Comparison of ENCODE assay signal across 12 cellular contexts in the genomic region with DNA sequence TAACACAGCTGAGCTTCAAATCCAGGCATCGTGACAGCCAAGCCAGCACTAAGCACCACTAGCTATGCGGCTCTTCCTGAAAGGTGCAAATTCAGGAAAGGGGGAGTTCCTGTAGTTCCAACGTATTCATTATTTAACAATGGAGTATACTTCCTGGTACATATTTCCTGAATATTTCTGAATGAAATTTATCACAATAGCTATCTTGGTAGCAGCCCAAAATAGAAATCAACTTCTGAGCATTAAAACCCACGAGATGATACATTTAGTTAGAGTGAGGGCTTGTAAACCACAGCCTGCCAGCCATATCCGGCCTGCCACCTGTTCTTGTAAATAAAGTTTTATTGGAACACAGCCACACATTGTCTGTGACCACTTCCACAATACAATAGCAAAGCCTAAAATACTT.
A peak's percentile ranks its signal among the peaks of the same experiment; 100 is the strongest.
DNase-seq lines count a peak whose midpoint lies in the region; ATAC-seq and TF ChIP-seq lines count a peak whose summit lies in the region.
"Had no signal": no experiment of that assay in that cellular context is flagged by ENCODE, and none has a peak within 500 bp of the region (broad histone marks: within the 10 kb centered on the region; RNA-seq: fewer than 3 reads in every experiment).

No MANE protein-coding gene starts in this region.

- no peak for TF ChIP-seq CTCF in heart right ventricle (IDR thresholded peaks at IDR 0.05)
- no peak for TF ChIP-seq CTCF in astrocyte of the spinal cord (IDR thresholded peaks at IDR 0.05; ENCODE audit: low read depth, low read length)

- peaks cover 0 to 9% (median 0%) of the 10 kb centered on the region in 11 donors for H3K9me3 ChIP-seq in heart right ventricle
- H3K9me3 ChIP-seq: adrenal gland had no signal

- H3K27ac ChIP-seq in heart right ventricle = peak overlapping the region in 1 of 10 donors; percentile 16
- H3K27ac ChIP-seq: adrenal gland, VCaP had no signal

- ATAC-seq in heart right ventricle (peak; percentile 47 to 88 (median 74)), Right ventricle myocardium superior (ENCODE audit: poor library complexity) (no peak), GM19328 (IDR thresholded peaks at IDR 0.05; ENCODE audit: unreplicated experiment) (no peak), HG02938 (IDR thresholded peaks at IDR 0.05; ENCODE audit: unreplicated experiment) (no peak)
- ATAC-seq in stimulated activated effector memory CD8-positive, alpha-beta T cell treated with anti-CD3 and anti-CD28 coated beads, Interleukin-12 subunit alpha, Interleukin-12 subunit beta, amount 100 ng/mL, for 72 hours = peak; percentile 58
- ATAC-seq: natural killer cell had no signal

- peaks cover 0 to 29% (median 19%) of the 10 kb centered on the region in 9 donors for H3K4me1 ChIP-seq in heart right ventricle
- H3K4me1 ChIP-seq: adrenal gland had no signal

- no peak overlapping the region for H3K27ac Mint-ChIP-seq in stimulated activated effector memory CD8-positive, alpha-beta T cell treated with anti-CD3 and anti-CD28 coated beads, Interleukin-12 subunit alpha, Interleukin-12 subunit beta, amount 100 ng/mL, for 72 hours
- H3K27ac Mint-ChIP-seq: natural killer cell had no signal

- no peaks in the 10 kb centered on the region for H3K27me3 ChIP-seq in heart right ventricle
- H3K27me3 ChIP-seq: adrenal gland had no signal

- intact Hi-C loops in heart right ventricle (cut with DNase I) (no loop called here), Right ventricle myocardium superior (cut with DNase I) (no loop called here)

- no peak overlapping the region for H3K4me3 ChIP-seq in heart right ventricle
- H3K4me3 ChIP-seq in astrocyte of the spinal cord (ENCODE audit: low read depth, low read length) = no peak overlapping the region
- H3K4me3 ChIP-seq: adrenal gland had no signal

- in situ Hi-C loops in astrocyte of the spinal cord (cut with HindIII; ENCODE audit: low sequenced_read_pairs) = no loop called here

- H3K36me3 Mint-ChIP-seq in stimulated activated effector memory CD8-positive, alpha-beta T cell treated with anti-CD3 and anti-CD28 coated beads, Interleukin-12 subunit alpha, Interleukin-12 subunit beta, amount 100 ng/mL, for 72 hours = no peaks in the 10 kb centered on the region
- H3K36me3 Mint-ChIP-seq: natural killer cell had no signal

- H3K4me1 Mint-ChIP-seq in stimulated activated effector memory CD8-positive, alpha-beta T cell treated with anti-CD3 and anti-CD28 coated beads, Interleukin-12 subunit alpha, Interleukin-12 subunit beta, amount 100 ng/mL, for 72 hours = no peaks in the 10 kb centered on the region

- no peaks in the 10 kb centered on the region for H3K36me3 ChIP-seq in heart right ventricle
- H3K36me3 ChIP-seq: adrenal gland had no signal

- H3K9me3 Mint-ChIP-seq in stimulated activated effector memory CD8-positive, alpha-beta T cell treated with anti-CD3 and anti-CD28 coated beads, Interleukin-12 subunit alpha, Interleukin-12 subunit beta, amount 100 ng/mL, for 72 hours = peaks cover 17% of the 10 kb centered on the region

- DNase-seq in heart right ventricle (peak in 1 of 2 donors; percentile 29), Right ventricle myocardium superior (no peak), MV-4-11 (lab: John Stamatoyannopoulos, UW) (peak; percentile 79), astrocyte of the spinal cord (ENCODE audit: low read depth, low spot score) (peak; percentile 25), DMS 273 (lab: John Stamatoyannopoulos, UW; ENCODE audit: unreplicated experiment) (no peak)
- DNase-seq in stimulated activated effector memory CD8-positive, alpha-beta T cell treated with anti-CD3 and anti-CD28 coated beads, Interleukin-12 subunit alpha, Interleukin-12 subunit beta, amount 100 ng/mL, for 72 hours (ENCODE audit: low spot score in 2 of 2) = no peak
- DNase-seq: natural killer cell, NCI-H2107 had no signal

- 62 to 71% methylated on average over 5 of the region's 5 CpGs for WGBS in heart right ventricle, 2 donors

- no peak overlapping the region for H3K4me3 Mint-ChIP-seq in stimulated activated effector memory CD8-positive, alpha-beta T cell treated with anti-CD3 and anti-CD28 coated beads, Interleukin-12 subunit alpha, Interleukin-12 subunit beta, amount 100 ng/mL, for 72 hours
- H3K4me3 Mint-ChIP-seq: natural killer cell had no signal

Comparison
In these comparisons a context has a peak if more than half of its experiments do, and no peak if none do; other contexts are left out.
1. ATAC-seq: peak in heart right ventricle (8 of 8) and stimulated activated effector memory CD8-positive, alpha-beta T cell treated with anti-CD3 and anti-CD28 coated beads, Interleukin-12 subunit alpha, Interleukin-12 subunit beta, amount 100 ng/mL, for 72 hours (single experiment); none in Right ventricle myocardium superior (single experiment), GM19328 (single experiment) and HG02938 (single experiment).
2. DNase-seq: peak in MV-4-11 (single experiment) and astrocyte of the spinal cord (single experiment); none in Right ventricle myocardium superior (single experiment), stimulated activated effector memory CD8-positive, alpha-beta T cell treated with anti-CD3 and anti-CD28 coated beads, Interleukin-12 subunit alpha, Interleukin-12 subunit beta, amount 100 ng/mL, for 72 hours (0 of 2) and DMS 273 (single experiment).